In the genomic region with DNA sequence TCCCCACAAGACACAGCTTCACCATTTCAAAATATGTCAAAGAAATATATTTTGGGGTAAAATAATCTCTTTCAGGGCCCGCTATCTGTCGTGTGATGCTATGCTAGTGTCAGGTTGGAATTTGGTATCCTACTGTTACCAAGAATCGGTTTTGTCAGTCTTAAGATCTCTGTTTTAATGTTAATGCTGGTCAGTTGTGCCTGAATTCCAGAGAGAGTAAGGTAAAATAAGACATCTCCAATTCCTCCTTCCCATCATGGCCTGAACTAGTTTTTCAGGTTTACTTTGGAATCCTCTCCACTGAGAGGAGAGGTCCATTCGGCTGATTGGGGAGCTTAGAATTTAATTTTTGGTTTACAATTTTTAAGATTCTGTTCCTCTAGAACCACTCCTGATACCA, we compare ENCODE assay signal across 20 cellular contexts. TPM values are rescaled to one million over a fixed set of nuclear protein-coding genes. Genes with fewer than 3 reads are reported as not detected.
DNase-seq lines count a peak whose midpoint lies in the region; ATAC-seq and TF ChIP-seq lines count a peak whose summit lies in the region.
"Had no signal": no experiment of that assay in that cellular context is flagged by ENCODE, and none has a peak within 500 bp of the region (broad histone marks: within the 10 kb centered on the region; RNA-seq: fewer than 3 reads in every experiment).

No MANE protein-coding gene starts in this region.

- H3K27ac ChIP-seq in HUES6 (ENCODE audit: low read depth, low read length), result peak overlapping the region; percentile 97
- no peak overlapping the region for H3K27ac ChIP-seq in endodermal cell (ENCODE audit: low read depth, low read length)
- H3K27ac ChIP-seq in iPS-18a (ENCODE audit: low read length), result peak overlapping the region; percentile 91
- no peak overlapping the region for H3K27ac ChIP-seq in substantia nigra (ENCODE audit: low read depth, low read length, poor library complexity, severe bottlenecking)
- H3K27ac ChIP-seq: 22Rv1; A549; BLaER1 treated with 17β-estradiol and CSF1 and Interleukin-3, amounts not matched to agents 10 nM and 100 nM; GM23248 had no signal

- ATAC-seq in left colon, result no peak
- ATAC-seq: A549; CD8-positive, alpha-beta T cell; GM12878 had no signal

- H3K4me1 Mint-ChIP-seq in endodermal cell, result peaks cover 43% of the 10 kb centered on the region
- H3K4me1 Mint-ChIP-seq: B cell had no signal

- H3K4me3 ChIP-seq in HUES6 (ENCODE audit: low read depth, low read length), result peak overlapping the region; percentile 40; the same call in 1 of the 2 replicates
- H3K4me3 ChIP-seq in endodermal cell (ENCODE audit: low read length), result no peak overlapping the region
- H3K4me3 ChIP-seq in iPS-18a (ENCODE audit: low read length), result peak overlapping the region; percentile 40
- H3K4me3 ChIP-seq: A549; BLaER1 treated with 17β-estradiol and CSF1 and Interleukin-3, amounts not matched to agents 10 nM and 100 nM; GM12878; GM23248; K562 had no signal

- peaks cover 35% of the 10 kb centered on the region for H3K4me1 ChIP-seq in HUES6 (ENCODE audit: control insufficient read depth, insufficient read depth, low read length)
- peaks cover 5% of the 10 kb centered on the region for H3K4me1 ChIP-seq in endodermal cell (ENCODE audit: control insufficient read depth, insufficient read depth, low read length)
- peaks cover 43% of the 10 kb centered on the region for H3K4me1 ChIP-seq in iPS-18a (ENCODE audit: control insufficient read depth, low read depth, low read length)
- H3K4me1 ChIP-seq: A549 had no signal

- peaks cover 4% of the 10 kb centered on the region for H3K27me3 Mint-ChIP-seq in endodermal cell (ENCODE audit: insufficient read depth)

- H3K36me3 ChIP-seq in HUES6 (ENCODE audit: control insufficient read depth, insufficient read depth, low read length) (no peaks in the 10 kb centered on the region), endodermal cell (ENCODE audit: control insufficient read depth, insufficient read depth, low read length) (no peaks in the 10 kb centered on the region), iPS-18a (ENCODE audit: control insufficient read depth, low read depth, low read length) (no peaks in the 10 kb centered on the region)
- H3K36me3 ChIP-seq: BLaER1 treated with 17β-estradiol and CSF1 and Interleukin-3, amounts not matched to agents 10 nM and 100 nM had no signal

- peak overlapping the region; percentile 82 for H3K27ac Mint-ChIP-seq in endodermal cell
- H3K27ac Mint-ChIP-seq: B cell; CD8-positive, alpha-beta T cell had no signal

- H3K27me3 ChIP-seq in HUES6 (ENCODE audit: control insufficient read depth, insufficient read depth, low read length) (no peaks in the 10 kb centered on the region), endodermal cell (ENCODE audit: control insufficient read depth, insufficient read depth, low read length, poor library complexity, severe bottlenecking) (no peaks in the 10 kb centered on the region), iPS-18a (ENCODE audit: control insufficient read depth, insufficient read depth, low read length) (no peaks in the 10 kb centered on the region)
- H3K27me3 ChIP-seq: BLaER1 treated with 17β-estradiol and CSF1 and Interleukin-3, amounts not matched to agents 10 nM and 100 nM had no signal

- H3K9ac ChIP-seq in HUES6 (ENCODE audit: low read length) (peak overlapping the region; percentile 76), endodermal cell (ENCODE audit: extremely low read depth, low read length, poor library complexity, severe bottlenecking) (no peak overlapping the region), iPS-18a (ENCODE audit: low read length) (peak overlapping the region; percentile 51)
- H3K9ac ChIP-seq: BLaER1 treated with 17β-estradiol and CSF1 and Interleukin-3, amounts not matched to agents 10 nM and 100 nM; GM23248 had no signal

- no peaks in the 10 kb centered on the region for H3K9me3 ChIP-seq in HUES6 (ENCODE audit: control insufficient read depth, insufficient read depth, low read depth, low read length)
- H3K9me3 ChIP-seq in endodermal cell (ENCODE audit: control insufficient read depth, low read length), result no peaks in the 10 kb centered on the region
- no peaks in the 10 kb centered on the region for H3K9me3 ChIP-seq in iPS-18a (ENCODE audit: control insufficient read depth, low read depth, low read length)
- H3K9me3 ChIP-seq: A549; BLaER1 treated with 17β-estradiol and CSF1 and Interleukin-3, amounts not matched to agents 10 nM and 100 nM had no signal

- no peaks in the 10 kb centered on the region for H3K9me3 Mint-ChIP-seq in endodermal cell
- H3K9me3 Mint-ChIP-seq: CD8-positive, alpha-beta T cell had no signal

- DNase-seq in ELF-1 (ENCODE audit: low read depth, low spot score) (peak; percentile 48), endodermal cell (no peak), NCI-H748 (lab: John Stamatoyannopoulos, UW; ENCODE audit: unreplicated experiment) (no peak), substantia nigra (lab: John Stamatoyannopoulos, UW) (no peak), left colon (no peak)
- DNase-seq in stimulated activated naive CD4-positive, alpha-beta T cell treated with Interleukin-2 at 50 U/mL for 16 hours (lab: John Stamatoyannopoulos, UW), result no peak
- DNase-seq: Calu3; CD8-positive, alpha-beta T cell; DMS79 treated with DMSO at 0.1 percent for 48 hours; GM23248; H7; IMR-90 had no signal

- WGBS in endodermal cell (ENCODE audit: insufficient coverage in 1 of 2, insufficient read length in 1 of 2), 2 experiments, result 42 to 65% methylated on average over 2 to 4 of the region's 4 CpGs

- H3K4me3 Mint-ChIP-seq in endodermal cell, result no peak overlapping the region
- H3K4me3 Mint-ChIP-seq: B cell; CD8-positive, alpha-beta T cell had no signal

- no peak for TF ChIP-seq CTCF in endodermal cell (conservative IDR thresholded peaks at IDR 0.05)

- intact Hi-C loops in left colon (cut with DNase I, micrococcal nuclease), result no loop called here

- H3K36me3 Mint-ChIP-seq in endodermal cell (ENCODE audit: low read depth), result no peaks in the 10 kb centered on the region
- H3K36me3 Mint-ChIP-seq: CD8-positive, alpha-beta T cell had no signal

RNA-seq across cellular contexts. Expression of a gene that starts 10.4 kb away (rescaled TPM):
- total RNA-seq in endodermal cell, result 100 to 1,000 TPM; 671 to 739 TPM
- polyA plus RNA-seq in endodermal cell (2013, experiment 1 of 2), result 732 TPM
- polyA plus RNA-seq in endodermal cell (2013, experiment 2 of 2), result 692 TPM
- 100 to 1,000 TPM; 522 to 537 TPM for total RNA-seq in left colon

RNA-seq across cellular contexts. Expression of a gene that starts 39.2 kb away (rescaled TPM):
- total RNA-seq in endodermal cell, result under 1 TPM; 0.29 to 0.59 TPM
- polyA plus RNA-seq in endodermal cell (2013, experiment 1 of 2), result 0.64 TPM
- polyA plus RNA-seq in endodermal cell (2013, experiment 2 of 2), result 0.79 TPM
- total RNA-seq in left colon, result under 1 TPM in 1 of 2 donors, not detected in 1; 0.20 TPM
- total RNA-seq: GM12878 had no signal
- polyA plus RNA-seq: GM12878 had no signal

Comparison
In these comparisons a context has a peak if more than half of its experiments do, and no peak if none do; other contexts are left out.
1. H3K27ac ChIP-seq: peak in HUES6 (single experiment) and iPS-18a (single experiment); none in endodermal cell (single experiment) and substantia nigra (single experiment).